13 cellular contexts compared by ENCODE assay signal in the genomic region with DNA sequence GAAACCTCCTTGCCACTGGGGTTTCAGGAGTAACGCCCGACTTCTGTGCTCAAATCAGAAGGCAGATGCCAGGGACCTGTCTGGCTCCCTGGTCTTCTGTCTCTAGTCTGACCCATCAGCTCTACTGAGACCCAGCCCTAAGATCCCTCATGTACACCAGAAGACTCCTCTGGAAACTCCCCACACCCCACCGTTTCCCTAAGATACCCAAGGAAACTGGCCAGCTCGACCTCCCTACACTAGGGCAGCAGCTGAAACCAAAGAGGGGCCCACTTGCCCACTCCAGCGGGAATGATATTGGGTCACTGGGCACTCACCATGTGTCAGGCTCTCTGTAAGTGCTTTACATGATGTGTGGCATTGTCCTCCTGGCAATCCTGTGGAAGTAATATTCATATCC. TPM values are rescaled to one million over a fixed set of nuclear protein-coding genes. Genes with fewer than 3 reads are reported as not detected.
DNase-seq lines count a peak whose midpoint lies in the region; ATAC-seq, FAIRE-seq and TF ChIP-seq lines count a peak whose summit lies in the region.
"Had no signal": no experiment of that assay in that cellular context is flagged by ENCODE, and none has a peak within 500 bp of the region (broad histone marks: within the 10 kb centered on the region; RNA-seq: fewer than 3 reads in every experiment).

No MANE protein-coding gene starts in this region.

- H3K9me3 ChIP-seq in right atrium auricular region: no peaks in the 10 kb centered on the region
- H3K9me3 ChIP-seq in pancreas: no peaks in the 10 kb centered on the region
- no peaks in the 10 kb centered on the region for H3K9me3 ChIP-seq in vagina
- H3K9me3 ChIP-seq: SJSA1 had no signal

- H3K4me1 ChIP-seq in right atrium auricular region: peaks cover 0 to 66% of the 10 kb centered on the region in 2 donors
- peaks cover 0 to 2% (median 0%) of the 10 kb centered on the region in 3 donors for H3K4me1 ChIP-seq in pancreas
- peaks cover 77% of the 10 kb centered on the region for H3K4me1 ChIP-seq in vagina

- peaks cover 2% of the 10 kb centered on the region for H3K36me3 ChIP-seq in right atrium auricular region
- H3K36me3 ChIP-seq in pancreas: no peaks in the 10 kb centered on the region
- no peaks in the 10 kb centered on the region for H3K36me3 ChIP-seq in vagina

- H3K4me3 ChIP-seq in right atrium auricular region (peak overlapping the region in 1 of 2 donors; percentile 59), fibroblast of pulmonary artery (replicated peaks; ENCODE audit: low read depth, low read length) (peak overlapping the region; percentile 90), pancreas (peak overlapping the region in 1 of 4 donors; percentile 60), vagina (peak overlapping the region; percentile 52 to 68)

- no peak for TF ChIP-seq CTCF in right atrium auricular region (IDR thresholded peaks at IDR 0.05)
- no peak for TF ChIP-seq CTCF in fibroblast of pulmonary artery (IDR thresholded peaks at IDR 0.05; ENCODE audit: low read length, missing control alignments)
- TF ChIP-seq CTCF in pancreas (IDR thresholded peaks at IDR 0.05): no peak
- no peak for TF ChIP-seq CTCF in vagina (IDR thresholded peaks at IDR 0.05)

- FAIRE-seq in pancreas (lab: Jason Lieb, UNC): no peak

- no peak for TF ChIP-seq POLR2A in vagina (IDR thresholded peaks at IDR 0.05)

- ATAC-seq in Right ventricle myocardium superior (ENCODE audit: poor library complexity): no peak
- no peak for ATAC-seq in pancreas
- ATAC-seq in HG02623 (IDR thresholded peaks at IDR 0.05; ENCODE audit: unreplicated experiment): no peak
- ATAC-seq: naive thymus-derived CD8-positive, alpha-beta T cell had no signal

- WGBS in pancreas, 2 donors: 67 to 69% methylated on average over 5 of the region's 5 CpGs

- peak overlapping the region; percentile 91 to 93 for H3K27ac ChIP-seq in right atrium auricular region
- H3K27ac ChIP-seq in pancreas: peak overlapping the region in 3 of 4 donors; percentile 35 to 83 (median 82)
- H3K27ac ChIP-seq in vagina: peak overlapping the region; percentile 96
- H3K27ac ChIP-seq: SJSA1 had no signal

- DNase-seq in right atrium auricular region (ENCODE audit: low spot score) (no peak), Right ventricle myocardium superior (no peak), fibroblast of pulmonary artery (ENCODE audit: low read depth) (no peak), pancreas (no peak), vagina (ENCODE audit: extremely low spot score in 2 of 2) (no peak), NCI-H2107 treated with DMSO at 0.1 percent for 48 hours (lab: John Stamatoyannopoulos, UW; ENCODE audit: unreplicated experiment) (no peak), A172 (ENCODE audit: low spot score) (no peak)
- DNase-seq: activated CD4-positive, CD25-positive, alpha-beta regulatory T cell treated with anti-CD3 and anti-CD28 coated beads, Interleukin-2, amount 50 U/mL, for 72 hours; activated effector memory CD4-positive, alpha-beta T cell treated with anti-CD3 and anti-CD28 coated beads, Interleukin-2, amount 50 U/mL, for 16 hours; naive thymus-derived CD8-positive, alpha-beta T cell; NCI-H2227 treated with DMSO at 0.1 percent for 48 hours had no signal

- intact Hi-C loops in Right ventricle myocardium superior (cut with DNase I) (no loop called here), pancreas (cut with DNase I) (no loop called here), vagina (cut with DNase I) (loop anchor here (5.0 kb wide), 1 partner anchor 101 kb away; no protein-coding TSS in a partner anchor)

- no peaks in the 10 kb centered on the region for H3K27me3 ChIP-seq in right atrium auricular region
- H3K27me3 ChIP-seq in pancreas: no peaks in the 10 kb centered on the region
- no peaks in the 10 kb centered on the region for H3K27me3 ChIP-seq in vagina
- H3K27me3 ChIP-seq: SJSA1 had no signal

RNA-seq across cellular contexts. Expression of gene S100A16, which starts 0.5 kb away (rescaled TPM):
- total RNA-seq in right atrium auricular region (10 to 100 TPM; 62.7 to 85.1 TPM), Right ventricle myocardium superior (44.3 TPM), pancreas (10 to 100 TPM in 4 of 6 donors, 1 to 10 TPM in 2; 8.1 to 30.8 (median 13.4) TPM), vagina (259 TPM)
- 10 to 100 TPM; 31.1 to 43.9 TPM for polyA plus RNA-seq in pancreas
- total RNA-seq in A172 (2014; rRNA removed; shearing (Covaris generic)): 726 and 852 TPM in 2 replicates
- total RNA-seq: naive thymus-derived CD8-positive, alpha-beta T cell had no signal
- polyA plus RNA-seq: naive thymus-derived CD8-positive, alpha-beta T cell had no signal

RNA-seq across cellular contexts. Expression of gene S100A14, which starts 2.7 kb away (rescaled TPM):
- total RNA-seq in right atrium auricular region: 1 to 10 TPM in 1 of 2 donors, under 1 TPM in 1; 0.55 to 2.4 TPM
- 5.8 TPM for total RNA-seq in Right ventricle myocardium superior
- total RNA-seq in pancreas: 10 to 100 TPM in 4 of 6 donors, 1 to 10 TPM in 2; 3.6 to 21.6 (median 11.1) TPM
- polyA plus RNA-seq in pancreas: 10 to 100 TPM; 20.2 to 23.7 TPM
- 323 TPM for total RNA-seq in vagina
- 0.17 TPM in 1 of 2 replicates, not detected in the other for total RNA-seq in A172 (2014; rRNA removed; shearing (Covaris generic))
- total RNA-seq: naive thymus-derived CD8-positive, alpha-beta T cell; SJSA1 had no signal
- polyA plus RNA-seq: naive thymus-derived CD8-positive, alpha-beta T cell had no signal

RNA-seq across cellular contexts. Expression of gene S100A13, which starts 13.9 kb away (rescaled TPM):
- total RNA-seq in right atrium auricular region (100 to 1,000 TPM; 114 to 314 TPM), Right ventricle myocardium superior (153 TPM), pancreas (10 to 100 TPM; 22.0 to 47.3 (median 30.5) TPM), vagina (116 TPM)
- polyA plus RNA-seq in pancreas: 100 to 1,000 TPM; 105 to 125 TPM
- total RNA-seq in A172 (2014; rRNA removed; shearing (Covaris generic)): 116 and 160 TPM in 2 replicates

RNA-seq across cellular contexts. Expression of gene S100A1, which starts 14.8 kb away (rescaled TPM):
- total RNA-seq in right atrium auricular region (1,000 to 10,000 TPM in 1 of 2 donors, 100 to 1,000 TPM in 1; 965 to 2,413 TPM), Right ventricle myocardium superior (2,267 TPM), pancreas (10 to 100 TPM in 1 of 6 donors, 1 to 10 TPM in 5; 1.9 to 14.0 (median 4.0) TPM), vagina (not detected)
- polyA plus RNA-seq in pancreas: 1 to 10 TPM; 2.5 to 7.9 TPM
- 0.46 and 2.8 TPM in 2 replicates for total RNA-seq in A172 (2014; rRNA removed; shearing (Covaris generic))
- total RNA-seq: naive thymus-derived CD8-positive, alpha-beta T cell had no signal
- polyA plus RNA-seq: naive thymus-derived CD8-positive, alpha-beta T cell had no signal

RNA-seq across cellular contexts. Expression of gene CHTOP, which starts 20.5 kb away (rescaled TPM):
- total RNA-seq in right atrium auricular region: 10 to 100 TPM; 38.2 to 50.1 TPM
- total RNA-seq in Right ventricle myocardium superior: 68.1 TPM
- total RNA-seq in pancreas: 10 to 100 TPM; 27.9 to 49.2 (median 34.8) TPM
- polyA plus RNA-seq in pancreas: 10 to 100 TPM; 54.9 to 87.4 TPM
- 67.3 TPM for total RNA-seq in vagina
- total RNA-seq in A172 (2014; rRNA removed; shearing (Covaris generic)): 49.0 and 60.8 TPM in 2 replicates

Comparison
In these comparisons a context has a peak if more than half of its experiments do, and no peak if none do; other contexts are left out.
1. RNA of gene S100A14, which starts 2.7 kb away (total RNA-seq): 323 TPM in vagina (single experiment); 3.6 to 21.6 TPM in pancreas, 5.8 TPM in Right ventricle myocardium superior (single experiment), 0.55 to 2.4 TPM in right atrium auricular region and 0.17 TPM in A172; every median in the first group is over 10 times any median in the second.
2. Peak in every context shown above with its lines, with median percentiles within 50 percentile points of each other: H3K27ac ChIP-seq.